11 cellular contexts compared by ENCODE assay signal in genomic region chr6:67630146-67630545, GRCh38.
DNase-seq lines count a peak whose midpoint lies in the region; ATAC-seq and TF ChIP-seq lines count a peak whose summit lies in the region.
"Had no signal": no experiment of that assay in that cellular context is flagged by ENCODE, and none has a peak within 500 bp of the region (broad histone marks: within the 10 kb centered on the region; RNA-seq: fewer than 3 reads in every experiment).

No MANE protein-coding gene starts in this region.

- TF ChIP-seq EP300 in SK-N-SH (IDR thresholded peaks at IDR 0.05; ENCODE audit: borderline replicate concordance in 1 of 2, low read depth in 1 of 2, low read length in 1 of 2) = no peak

- no peaks in the 10 kb centered on the region for H3K9me2 ChIP-seq in SK-N-SH

- H3F3A ChIP-seq in SK-N-SH (replicated peaks; ENCODE audit: insufficient read depth) = no peaks in the 10 kb centered on the region

- H4K20me1 ChIP-seq in SK-N-SH (ENCODE audit: insufficient read depth) = no peaks in the 10 kb centered on the region

- CTCF ChIA-PET in SK-N-SH (lab: Yijun Ruan, JAX) = interaction anchor here (0.7 to 0.9 kb wide), 2 partner anchors 17 to 66 kb away, joined by 3 read pairs; no protein-coding TSS in a partner anchor

- DNase-seq in SK-N-SH (no peak), UCSD-AML1 (lab: John Stamatoyannopoulos, UW; ENCODE audit: unreplicated experiment) (peak; percentile 4), glomerular visceral epithelial cell (ENCODE audit: extremely low spot score) (peak; percentile 69), mucosa of gallbladder (ENCODE audit: low spot score) (no peak)
- DNase-seq in stimulated activated CD4-positive, alpha-beta T cell treated with anti-CD3 and anti-CD28 coated beads, Interleukin-15, amount 100 ng/mL, for 24 hours = no peak
- DNase-seq in stimulated activated CD4-positive, alpha-beta T cell treated with anti-CD3 and anti-CD28 coated beads, Interleukin-4, amount 100 ng/mL, for 24 hours = no peak
- DNase-seq: activated naive CD8-positive, alpha-beta T cell treated with anti-CD3 and anti-CD28 coated beads, Interleukin-2, amount 50 U/mL, for 24 hours; glutamatergic neuron had no signal

- peak overlapping the region; percentile 32; the same call in 1 of the 2 replicates for H2AFZ ChIP-seq in SK-N-SH (ENCODE audit: low read depth)

- POLR2A ChIA-PET in SK-N-SH (lab: Yijun Ruan, JAX) = no interaction called here

- no peaks in the 10 kb centered on the region for H3K36me3 ChIP-seq in SK-N-SH (replicated peaks in 1 of 2; ENCODE audit: control insufficient read depth in 1 of 2, insufficient read depth in 2 of 2, low read length in 1 of 2)

- 5% methylated on average over 2 of the region's 2 CpGs for WGBS in SK-N-SH (ENCODE audit: low lambda C conversion rate)

- H3K9me3 ChIP-seq in SK-N-SH = no peaks in the 10 kb centered on the region; the same call in 1 of the 2 replicates
- H3K9me3 ChIP-seq: A549 had no signal

- TF ChIP-seq RAD21 in SK-N-SH (IDR thresholded peaks at IDR 0.05; ENCODE audit: low read length) = no peak

- peak overlapping the region; percentile 51 for H3K4me2 ChIP-seq in SK-N-SH
- H3K4me2 ChIP-seq: A549 had no signal

- no peak overlapping the region for H3K9ac ChIP-seq in SK-N-SH

- no peak overlapping the region for H3K4me3 ChIP-seq in SK-N-SH (ENCODE audit: low read depth in 2 of 2, low read length in 1 of 2)
- H3K4me3 ChIP-seq: A549 had no signal

- H3K27ac ChIP-seq in SK-N-SH (ENCODE audit: low read depth in 2 of 2, low read length in 1 of 2) = peak overlapping the region; percentile 47 to 58; a peak in 2 of 4 replicates
- H3K27ac ChIP-seq: A549 had no signal

- H3K79me2 ChIP-seq in SK-N-SH (ENCODE audit: insufficient read depth) = no peaks in the 10 kb centered on the region

- H3K27me3 ChIP-seq in SK-N-SH (ENCODE audit: insufficient read depth) = no peaks in the 10 kb centered on the region

- TF ChIP-seq CTCF in SK-N-SH (IDR thresholded peaks at IDR 0.05) = no peak

- no peaks in the 10 kb centered on the region; a peak in 2 of 4 replicates for H3K4me1 ChIP-seq in SK-N-SH (ENCODE audit: control insufficient read depth in 1 of 2, insufficient read depth in 2 of 2, low read depth in 1 of 2, low read length in 1 of 2)
- H3K4me1 ChIP-seq: A549 had no signal

- ATAC-seq in SK-N-SH treated with all-trans-retinoic acid at 6 μM for 48 hours (no peak), HG03139 (IDR thresholded peaks at IDR 0.05; ENCODE audit: unreplicated experiment) (no peak)
- ATAC-seq: A549; activated naive CD8-positive, alpha-beta T cell treated with anti-CD3 and anti-CD28 coated beads, Interleukin-2, amount 50 U/mL, for 24 hours had no signal

TF ChIP-seq in SK-N-SH, 30 proteins besides CTCF, POLR2A, EP300 and RAD21:
- TF ChIP-seq POLR2AphosphoS5 (IDR thresholded peaks at IDR 0.05; ENCODE audit: low read depth, low read length) (no peak), RFX5 (IDR thresholded peaks at IDR 0.05; ENCODE audit: low read length) (no peak), MXI1 (IDR thresholded peaks at IDR 0.05; ENCODE audit: low read depth, low read length) (no peak), GATA2 (CRISPR knock-in tag; IDR thresholded peaks at IDR 0.05) (0 out of 2 replicates have a peak, but pooled peaks have one; percentile 17)
TF ChIP-seq in SK-N-SH: peak in this region for 1.

TF ChIP-seq in SK-N-SH treated with all-trans-retinoic acid at 6 μM for 48 hours, 23 proteins besides CTCF, POLR2A, EP300 and RAD21:
- TF ChIP-seq ZNF8 (CRISPR knock-in tag; IDR thresholded peaks at IDR 0.05) (no peak), ARNTL (CRISPR knock-in tag; IDR thresholded peaks at IDR 0.05; ENCODE audit: borderline replicate concordance, low read depth) (no peak), ZC3H10 (CRISPR knock-in tag; IDR thresholded peaks at IDR 0.05) (no peak), ISL1 (CRISPR knock-in tag; IDR thresholded peaks at IDR 0.05) (no peak; the same call in 1 of the 2 replicates), TCF4 (CRISPR knock-in tag; IDR thresholded peaks at IDR 0.05; ENCODE audit: borderline replicate concordance) (no peak), OSR1 (CRISPR knock-in tag; IDR thresholded peaks at IDR 0.05) (no peak), ZFP30 (CRISPR knock-in tag; IDR thresholded peaks at IDR 0.05) (no peak), CSDC2 (CRISPR knock-in tag; IDR thresholded peaks at IDR 0.05) (no peak), ESRRG (CRISPR knock-in tag; IDR thresholded peaks at IDR 0.05) (no peak), PPARA (CRISPR knock-in tag; IDR thresholded peaks at IDR 0.05; ENCODE audit: borderline replicate concordance) (no peak), ZNF70 (CRISPR knock-in tag; IDR thresholded peaks at IDR 0.05) (no peak)
- TF ChIP-seq, protein P1, sequence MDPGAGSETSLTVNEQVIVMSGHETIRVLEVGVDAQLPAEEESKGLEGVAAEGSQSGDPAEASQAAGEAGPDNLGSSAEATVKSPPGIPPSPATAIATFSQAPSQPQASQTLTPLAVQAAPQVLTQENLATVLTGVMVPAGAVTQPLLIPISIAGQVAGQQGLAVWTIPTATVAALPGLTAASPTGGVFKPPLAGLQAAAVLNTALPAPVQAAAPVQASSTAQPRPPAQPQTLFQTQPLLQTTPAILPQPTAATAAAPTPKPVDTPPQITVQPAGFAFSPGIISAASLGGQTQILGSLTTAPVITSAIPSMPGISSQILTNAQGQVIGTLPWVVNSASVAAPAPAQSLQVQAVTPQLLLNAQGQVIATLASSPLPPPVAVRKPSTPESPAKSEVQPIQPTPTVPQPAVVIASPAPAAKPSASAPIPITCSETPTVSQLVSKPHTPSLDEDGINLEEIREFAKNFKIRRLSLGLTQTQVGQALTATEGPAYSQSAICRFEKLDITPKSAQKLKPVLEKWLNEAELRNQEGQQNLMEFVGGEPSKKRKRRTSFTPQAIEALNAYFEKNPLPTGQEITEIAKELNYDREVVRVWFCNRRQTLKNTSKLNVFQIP (CRISPR knock-in tag; IDR thresholded peaks at IDR 0.05; ENCODE audit: borderline replicate concordance, low read depth) = no peak

Comparison
In these comparisons a context has a peak if more than half of its experiments do, and no peak if none do; other contexts are left out.
1. DNase-seq: peak in UCSD-AML1 (single experiment) and glomerular visceral epithelial cell (single experiment); none in SK-N-SH (single experiment), stimulated activated CD4-positive, alpha-beta T cell treated with anti-CD3 and anti-CD28 coated beads, Interleukin-15, amount 100 ng/mL, for 24 hours (single experiment), stimulated activated CD4-positive, alpha-beta T cell treated with anti-CD3 and anti-CD28 coated beads, Interleukin-4, amount 100 ng/mL, for 24 hours (single experiment) and mucosa of gallbladder (single experiment).